ENCODE assay signal across 26 cellular contexts in the genomic region with DNA sequence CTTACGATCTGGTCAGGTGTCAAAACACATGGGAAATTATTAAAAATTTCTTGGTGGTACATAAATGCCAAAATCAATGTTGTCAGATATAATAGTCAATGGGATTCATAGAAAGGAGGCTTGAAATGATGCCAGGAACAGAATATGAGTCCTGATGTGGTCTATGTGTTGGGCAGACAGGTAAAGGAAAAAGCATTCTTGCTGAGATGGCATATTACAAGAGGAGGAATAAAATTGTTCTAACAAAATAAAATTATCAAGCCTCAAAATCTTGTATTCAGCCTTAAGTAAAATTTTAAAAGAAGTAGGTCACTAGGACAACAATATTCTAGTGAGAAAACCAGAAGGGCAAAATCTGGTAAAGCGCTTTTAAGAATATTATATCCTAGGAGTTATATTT. TPM values are rescaled to one million over a fixed set of nuclear protein-coding genes. Genes with fewer than 3 reads are reported as not detected.
DNase-seq lines count a peak whose midpoint lies in the region; ATAC-seq, FAIRE-seq and TF ChIP-seq lines count a peak whose summit lies in the region.
"Had no signal": no experiment of that assay in that cellular context is flagged by ENCODE, and none has a peak within 500 bp of the region (broad histone marks: within the 10 kb centered on the region; RNA-seq: fewer than 3 reads in every experiment).

No MANE protein-coding gene starts in this region.

- H2AFZ ChIP-seq in HepG2 (ENCODE audit: low read length) (no peak overlapping the region), IMR-90 (replicated peaks; ENCODE audit: low read length, poor library complexity) (no peak overlapping the region)

- DNase-seq in HepG2 (ENCODE audit: low spot score), result no peak
- no peak for DNase-seq in right lobe of liver
- no peak for DNase-seq in IMR-90
- DNase-seq in transverse colon, result no peak
- DNase-seq in A673 (ENCODE audit: low spot score), result no peak
- DNase-seq: 8988T; ACHN; BE2C; C1 segment of cervical spinal cord; CD4-positive, alpha-beta memory T cell; CD4-positive, CD25-positive, alpha-beta regulatory T cell; CD8-positive, alpha-beta memory T cell; COR-L47; DMS 273 treated with DMSO at 0.1 percent for 48 hours; DMS153; DMS53; DMS79; DND-41; EL; GDM1 had no signal

- no peak overlapping the region for H4K8ac ChIP-seq in IMR-90 (ENCODE audit: low read depth in 2 of 2, low read length in 2 of 2)

- H3K79me2 ChIP-seq in HepG2 (ENCODE audit: insufficient read depth, low read length), result no peaks in the 10 kb centered on the region

- H3K36me3 ChIP-seq in HepG2 (replicated peaks in 1 of 2; ENCODE audit: control insufficient read depth in 1 of 2, insufficient read depth in 2 of 2, low read length in 2 of 2), result no peaks in the 10 kb centered on the region
- H3K36me3 ChIP-seq in right lobe of liver, result no peaks in the 10 kb centered on the region
- no peaks in the 10 kb centered on the region for H3K36me3 ChIP-seq in IMR-90 (ENCODE audit: control insufficient read depth, insufficient read depth, low read length)
- peaks cover 18% of the 10 kb centered on the region for H3K36me3 ChIP-seq in neutrophil
- H3K36me3 ChIP-seq in transverse colon, result no peaks in the 10 kb centered on the region
- no peaks in the 10 kb centered on the region for H3K36me3 ChIP-seq in A673 (ENCODE audit: insufficient read depth, low read length, poor library complexity, severe bottlenecking)
- H3K36me3 ChIP-seq: BE2C, BLaER1 had no signal

- H2BK20ac ChIP-seq in IMR-90 (ENCODE audit: low read depth, low read length), result no peak overlapping the region

- H3K27me3 ChIP-seq in HepG2 (ENCODE audit: control insufficient read depth in 1 of 2, insufficient read depth in 2 of 2, low read length in 2 of 2), result no peaks in the 10 kb centered on the region
- H3K27me3 ChIP-seq in right lobe of liver, result no peaks in the 10 kb centered on the region
- no peaks in the 10 kb centered on the region for H3K27me3 ChIP-seq in IMR-90 (ENCODE audit: control insufficient read depth, insufficient read depth, low read length)
- no peaks in the 10 kb centered on the region for H3K27me3 ChIP-seq in neutrophil
- H3K27me3 ChIP-seq in transverse colon, result no peaks in the 10 kb centered on the region
- no peaks in the 10 kb centered on the region for H3K27me3 ChIP-seq in A673 (replicated peaks; ENCODE audit: insufficient read depth, low read depth, low read length, poor library complexity)
- H3K27me3 ChIP-seq: BE2C, BLaER1 had no signal

- no peak overlapping the region for H3K4me2 ChIP-seq in HepG2 (ENCODE audit: low read depth, low read length)
- H3K4me2 ChIP-seq in IMR-90 (ENCODE audit: low read depth, low read length), result no peak overlapping the region
- H3K4me2 ChIP-seq: BLaER1 had no signal

- H2BK5ac ChIP-seq in IMR-90 (ENCODE audit: low read depth, low read length, poor library complexity, severe bottlenecking), result no peak overlapping the region

- TF ChIP-seq RAD21 in HepG2 (CRISPR knock-in tag; IDR thresholded peaks at IDR 0.05), result no peak
- no peak for TF ChIP-seq RAD21 in IMR-90 (IDR thresholded peaks at IDR 0.05; ENCODE audit: low read length)

- no peak overlapping the region for H4K5ac ChIP-seq in IMR-90 (ENCODE audit: low read depth, low read length)

- TF ChIP-seq CTCF in HepG2 (CRISPR knock-in tag; IDR thresholded peaks at IDR 0.05), result no peak
- no peak for TF ChIP-seq CTCF in right lobe of liver (IDR thresholded peaks at IDR 0.05)
- TF ChIP-seq CTCF in IMR-90 (conservative IDR thresholded peaks at IDR 0.05; ENCODE audit: low read depth, low read length), result no peak
- no peak for TF ChIP-seq CTCF in neutrophil (IDR thresholded peaks at IDR 0.05)
- TF ChIP-seq CTCF in transverse colon (IDR thresholded peaks at IDR 0.05), result no peak
- no peak for TF ChIP-seq CTCF in A673 (conservative IDR thresholded peaks at IDR 0.05; ENCODE audit: low read depth, low read length)

- H3K9ac ChIP-seq in HepG2 (ENCODE audit: insufficient read depth, low read depth, low read length), result no peak overlapping the region
- no peak overlapping the region for H3K9ac ChIP-seq in IMR-90 (ENCODE audit: low read depth, low read length)
- H3K9ac ChIP-seq: BLaER1 had no signal

- no peak overlapping the region for H3K18ac ChIP-seq in IMR-90 (ENCODE audit: low read depth, low read length)

- H3K79me1 ChIP-seq in IMR-90 (ENCODE audit: low read depth in 1 of 2, low read length in 2 of 2), result no peaks in the 10 kb centered on the region

- no peak overlapping the region for H2BK120ac ChIP-seq in IMR-90 (ENCODE audit: low read depth, low read length)

- peaks cover 5% of the 10 kb centered on the region; the same call in 1 of the 2 replicates for H3K9me3 ChIP-seq in HepG2 (ENCODE audit: low read length)
- no peaks in the 10 kb centered on the region for H3K9me3 ChIP-seq in right lobe of liver
- H3K9me3 ChIP-seq in IMR-90 (ENCODE audit: control insufficient read depth, insufficient read depth, low read length), result peaks cover 2% of the 10 kb centered on the region; the same call in 1 of the 2 replicates
- peaks cover 13% of the 10 kb centered on the region for H3K9me3 ChIP-seq in neutrophil
- H3K9me3 ChIP-seq in transverse colon, result peaks cover 8 to 12% of the 10 kb centered on the region in 2 donors
- H3K9me3 ChIP-seq in A673 (ENCODE audit: low read depth, low read length, poor library complexity, severe bottlenecking), result peaks cover 10% of the 10 kb centered on the region
- H3K9me3 ChIP-seq: BE2C had no signal

- no peak overlapping the region for H3K23ac ChIP-seq in IMR-90 (ENCODE audit: low read depth, low read length)

- no peak overlapping the region for H3K4ac ChIP-seq in IMR-90 (ENCODE audit: low read depth, low read length)

- H4K20me1 ChIP-seq in HepG2 (ENCODE audit: insufficient read depth, low read length) (no peaks in the 10 kb centered on the region), IMR-90 (ENCODE audit: insufficient read depth, low read length) (no peaks in the 10 kb centered on the region)
- H4K20me1 ChIP-seq: BLaER1 had no signal

- in situ Hi-C loops in HepG2 (cut with HindIII; ENCODE audit: extremely low pct_ligation_motif_present, low pct_unique_long_range_greater_than_20kb) (no loop called here), IMR-90 (cut with MboI; ENCODE audit: low sequenced_read_pairs) (no loop called here), transverse colon (cut with MboI; ENCODE audit: low pct_ligation_motif_present in 1 of 4, low pct_unique_long_range_greater_than_20kb in 1 of 4, low sequenced_read_pairs in 3 of 4) (loop anchor here in 1 of 4 donors (25.0 kb wide), 1 partner anchor 377 kb away; a partner anchor contains a TSS)

- H3K14ac ChIP-seq in IMR-90 (replicated peaks; ENCODE audit: low read depth, low read length), result no peak overlapping the region

- TF ChIP-seq EP300 in HepG2 (IDR thresholded peaks at IDR 0.05; ENCODE audit: low read depth in 2 of 2, low read length in 2 of 2), result no peak
- no peak for TF ChIP-seq EP300 in HepG2 (CRISPR knock-in tag; IDR thresholded peaks at IDR 0.05; ENCODE audit: borderline replicate concordance)
- no peak for TF ChIP-seq EP300 in transverse colon (IDR thresholded peaks at IDR 0.05; ENCODE audit: low read depth)

- H3K27ac ChIP-seq in HepG2 (ENCODE audit: extremely low read length, insufficient read depth, low read length) (no peak overlapping the region), right lobe of liver (no peak overlapping the region), IMR-90 (ENCODE audit: insufficient read depth, low read length) (no peak overlapping the region), neutrophil (peak overlapping the region; percentile 83), transverse colon (no peak overlapping the region), A673 (ENCODE audit: low read depth, low read length, poor library complexity, severe bottlenecking) (no peak overlapping the region)
- H3K27ac ChIP-seq: BLaER1 had no signal

- intact Hi-C loops in HepG2 (cut with micrococcal nuclease; ENCODE audit: unreplicated experiment) (no loop called here), right lobe of liver (cut with DNase I) (no loop called here), IMR-90 (cut with micrococcal nuclease) (no loop called here), transverse colon (cut with DNase I; ENCODE audit: low total_unique reads) (no loop called here), A673 (cut with micrococcal nuclease; ENCODE audit: unreplicated experiment) (no loop called here)

- ATAC-seq in HepG2 (no peak), right lobe of liver (no peak), IMR-90 (ENCODE audit: low read depth) (no peak)
- ATAC-seq: GM12878 had no signal

- H2AK5ac ChIP-seq in IMR-90 (ENCODE audit: low read depth, low read length), result no peak overlapping the region

- H3K4me3 ChIP-seq in HepG2 (replicated peaks in 1 of 3; ENCODE audit: insufficient read depth in 1 of 3, low read depth in 2 of 3, low read length in 3 of 3) (no peak overlapping the region), right lobe of liver (no peak overlapping the region), IMR-90 (ENCODE audit: insufficient read depth, low read depth, low read length) (no peak overlapping the region), neutrophil (ENCODE audit: low read depth in 1 of 2, low read length in 1 of 2) (no peak overlapping the region), transverse colon (no peak overlapping the region), A673 (ENCODE audit: low read depth, low read length, poor library complexity, severe bottlenecking) (no peak overlapping the region)
- H3K4me3 ChIP-seq: BLaER1, GM12878 had no signal

- no peak for TF ChIP-seq POLR2A in HepG2 (IDR thresholded peaks at IDR 0.05; ENCODE audit: insufficient read depth in 1 of 2, low read depth in 2 of 2, low read length in 2 of 2)
- TF ChIP-seq POLR2A in right lobe of liver (IDR thresholded peaks at IDR 0.05), result no peak
- TF ChIP-seq POLR2A in IMR-90 (IDR thresholded peaks at IDR 0.05; ENCODE audit: low read depth, low read length), result no peak
- TF ChIP-seq POLR2A in transverse colon (IDR thresholded peaks at IDR 0.05), result no peak

- H3K9me1 ChIP-seq in IMR-90 (ENCODE audit: insufficient read depth, low read length), result 0 out of 2 replicates have a peak, but pooled peaks cover 3% of the 10 kb centered on the region

- POLR2A ChIA-PET in HepG2 (lab: Yijun Ruan, JAX) (no interaction called here), IMR-90 (lab: Charles Lee; ENCODE audit: unreplicated experiment) (no interaction called here), A673 (lab: Charles Lee; ENCODE audit: low non-redundant PET) (no interaction called here)

- no peak overlapping the region for H4K91ac ChIP-seq in IMR-90 (ENCODE audit: insufficient read depth, low read depth, low read length)

- FAIRE-seq in HepG2 (lab: Jason Lieb, UNC), result no peak
- FAIRE-seq: A204.1, GM12878, GM12892, GM18507 had no signal

- no peak overlapping the region for H2AK9ac ChIP-seq in IMR-90 (replicated peaks; ENCODE audit: low read depth, low read length, poor library complexity)

- 69% methylated on average over 2 of the region's 2 CpGs for WGBS in HepG2 (ENCODE audit: low lambda C conversion rate)
- WGBS in right lobe of liver (ENCODE audit: insufficient coverage, low coverage, low lambda C conversion rate, missing lambda C conversion rate), result 86% methylated on average over 2 of the region's 2 CpGs
- WGBS in IMR-90 (ENCODE audit: extremely low coverage in 2 of 2, insufficient read length in 1 of 2), 2 experiments, result no CpG with 5 or more reads among the region's 2 CpGs
- WGBS in transverse colon (ENCODE audit: low coverage in 1 of 2), 2 donors, result 90 to 94% methylated on average over 2 of the region's 2 CpGs

- no TSS peak for BruUV-seq in HepG2 (replicated peaks; lab: Mats Ljungman, UMichigan)
- no TSS peak for BruUV-seq in IMR-90 (replicated peaks; lab: Mats Ljungman, UMichigan)
- no TSS peak for BruUV-seq in A673 (replicated peaks; lab: Mats Ljungman, UMichigan)

- no peak overlapping the region for H3K56ac ChIP-seq in IMR-90 (ENCODE audit: extremely low read depth, insufficient read depth, low read length)

- H3K4me1 ChIP-seq in HepG2 (ENCODE audit: insufficient read depth, low read length) (0 out of 2 replicates have a peak, but pooled peaks cover 6% of the 10 kb centered on the region), right lobe of liver (no peaks in the 10 kb centered on the region), IMR-90 (ENCODE audit: control insufficient read depth, insufficient read depth, low read length) (no peaks in the 10 kb centered on the region), neutrophil (ENCODE audit: control insufficient read depth in 1 of 2, insufficient read depth in 1 of 2, low read depth in 1 of 2, low read length in 1 of 2) (peaks cover 28 to 29% of the 10 kb centered on the region in 2 experiments), transverse colon (peaks cover 0 to 5% (median 4%) of the 10 kb centered on the region in 4 donors), A673 (ENCODE audit: insufficient read depth, low read length, poor library complexity, severe bottlenecking) (no peaks in the 10 kb centered on the region)
- H3K4me1 ChIP-seq: BE2C, BLaER1 had no signal

- dilution Hi-C loops in IMR-90 (cut with HindIII; ENCODE audit: low sequenced_read_pairs, unreplicated experiment), result no loop called here

- CTCF ChIA-PET in HepG2 (lab: Yijun Ruan, JAX; ENCODE audit: low intra/inter-chr PET ratio, low total read pairs), result no interaction called here
- CTCF ChIA-PET in IMR-90 (lab: Yijun Ruan, JAX), result no interaction called here
- CTCF ChIA-PET in A673 (lab: Charles Lee), result no interaction called here

- H2BK15ac ChIP-seq in IMR-90 (ENCODE audit: low read depth, low read length), result no peak overlapping the region

RNA-seq across cellular contexts. Expression of a gene that starts 30.9 kb away (rescaled TPM):
- total RNA-seq in HepG2 (2016; rRNA removed; fragmentation: Illumina TruSeq; extraction: Trizol), result 11.8 and 18.2 TPM in 2 replicates
- total RNA-seq in HepG2 (2016; cell fraction: cytosol; rRNA removed; fragmentation: Illumina TruSeq; extraction: Trizol; ENCODE audit: low read depth), result 2.6 and 5.4 TPM in 2 replicates
- total RNA-seq in HepG2 (2016; cell fraction: insoluble cytoplasmic fraction; rRNA removed; fragmentation: Illumina TruSeq; extraction: Trizol), result 11.9 and 18.8 TPM in 2 replicates
- 3.9 and 4.4 TPM in 2 replicates for total RNA-seq in HepG2 (2016; cell fraction: membrane; rRNA removed; fragmentation: Illumina TruSeq; extraction: Trizol)
- total RNA-seq in HepG2 (2016; cell fraction: nucleus; rRNA removed; fragmentation: Illumina TruSeq; extraction: Trizol), result 23.9 and 24.0 TPM in 2 replicates
- 10.4 and 13.1 TPM in 2 replicates for polyA plus RNA-seq in HepG2 (2011; rRNA removed)
- 6.3 and 7.4 TPM in 2 replicates for polyA plus RNA-seq in HepG2 (2011; cell fraction: cytosol; rRNA removed)
- 11.1 and 14.7 TPM in 2 replicates for polyA plus RNA-seq in HepG2 (2011; cell fraction: nucleus; rRNA removed)
- 12.8 and 13.6 TPM in 2 replicates for polyA plus RNA-seq in HepG2 (2012)
- 0.31 and 0.55 TPM in 2 replicates for polyA plus RNA-seq in HepG2 (2016; cell fraction: cytosol; fragmentation: Illumina TruSeq; extraction: Trizol; ENCODE audit: low read depth)
- polyA plus RNA-seq in HepG2 (2016; cell fraction: insoluble cytoplasmic fraction; fragmentation: Illumina TruSeq; extraction: Trizol; ENCODE audit: low read depth), result 6.3 and 7.8 TPM in 2 replicates
- polyA plus RNA-seq in HepG2 (2016; cell fraction: membrane; fragmentation: Illumina TruSeq; extraction: Trizol; ENCODE audit: low read depth), result 1.0 and 1.2 TPM in 2 replicates
- 19.1 and 19.3 TPM in 2 replicates for polyA plus RNA-seq in HepG2 (2016; cell fraction: nucleus; fragmentation: Illumina TruSeq; extraction: Trizol; ENCODE audit: insufficient read depth, low read depth)
- 22.1 and 31.5 TPM in 2 replicates for polyA minus RNA-seq in HepG2 (2011; rRNA and poly(A)+ RNA removed; ENCODE audit: low replicate concordance)
- polyA minus RNA-seq in HepG2 (2011; cell fraction: cytosol; rRNA and poly(A)+ RNA removed), result 22.6 and 36.7 TPM in 2 replicates
- polyA minus RNA-seq in HepG2 (2011; cell fraction: nucleus; rRNA and poly(A)+ RNA removed), result 26.3 and 36.1 TPM in 2 replicates
- 10 to 100 TPM; 18.5 to 36.4 (median 31.0) TPM for total RNA-seq in right lobe of liver
- 29.9 and 50.5 TPM in 2 replicates for total RNA-seq in IMR-90 (2012; rRNA removed)
- 10.2 and 17.5 TPM in 2 replicates for polyA plus RNA-seq in IMR-90 (2012; rRNA removed)
- 1.2 and 1.6 TPM in 2 replicates for polyA plus RNA-seq in IMR-90 (2012; cell fraction: cytosol; rRNA removed)
- polyA plus RNA-seq in IMR-90 (2012; cell fraction: nucleus; rRNA removed; ENCODE audit: low replicate concordance), result 2.1 and 18.2 TPM in 2 replicates
- 10 to 100 TPM; 28.1 to 57.0 (median 42.7) TPM for total RNA-seq in transverse colon
- 23.4 and 24.3 TPM in 2 replicates for total RNA-seq in A673 (2021)
